Comparison of ENCODE assay signal across 8 cellular contexts in the genomic region with DNA sequence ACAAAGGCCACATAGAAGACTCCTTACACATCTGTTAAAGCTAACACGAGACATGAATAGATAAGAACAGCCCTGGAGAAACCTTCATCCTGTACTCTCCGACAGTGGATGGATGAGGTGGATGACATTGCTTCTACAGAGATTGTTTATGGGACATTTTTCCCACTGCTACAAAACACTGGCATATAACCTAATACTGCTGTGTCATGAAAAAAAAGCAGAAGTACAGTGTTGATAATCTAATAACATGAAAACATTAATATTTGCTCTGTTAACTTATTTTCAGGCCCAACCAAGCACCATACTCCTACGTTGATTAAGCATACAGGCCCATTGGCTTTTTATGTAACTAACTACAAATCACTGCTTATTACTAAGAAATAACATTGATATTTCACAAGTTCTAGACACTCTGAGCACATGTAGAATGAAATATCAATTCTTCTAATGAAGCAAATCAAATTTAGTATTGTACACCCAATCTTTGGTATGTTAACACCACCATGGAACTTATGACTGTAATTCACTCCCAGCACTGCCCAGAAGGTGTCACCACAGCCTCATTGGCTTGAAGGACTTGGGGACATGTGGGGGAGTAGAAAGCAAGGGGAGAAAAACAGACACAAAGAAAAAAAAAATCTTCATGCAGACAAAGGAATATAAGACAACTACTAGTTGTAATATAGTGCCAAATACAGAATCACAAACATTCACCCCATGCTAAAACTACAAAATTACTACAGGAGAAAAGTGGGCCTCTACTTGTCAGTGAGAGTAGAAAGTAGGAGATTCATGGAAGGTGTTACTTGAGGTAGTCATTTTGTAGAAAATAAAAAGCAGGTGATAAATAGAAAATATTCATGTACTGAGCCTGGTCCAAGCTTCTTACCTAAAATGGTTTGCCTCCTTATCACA.
A peak's percentile ranks its signal among the peaks of the same experiment; 100 is the strongest.
DNase-seq lines count a peak whose midpoint lies in the region; ATAC-seq, FAIRE-seq and TF ChIP-seq lines count a peak whose summit lies in the region.

No MANE protein-coding gene starts in this region.

- TF ChIP-seq CTCF in DOHH2 (IDR thresholded peaks at IDR 0.05; ENCODE audit: low read depth, low read length, poor library complexity, severe bottlenecking) (peak; percentile 84), PC-9 (conservative IDR thresholded peaks at IDR 0.05) (peak; percentile 85), K562 (IDR thresholded peaks at IDR 0.05 in 2 of 3, conservative IDR thresholded peaks at IDR 0.05 in 1 of 3; ENCODE audit: insufficient read depth in 2 of 3, low read depth in 1 of 3, low read length in 3 of 3) (peak; percentile 73 to 90 (median 77)), suprapubic skin (IDR thresholded peaks at IDR 0.05) (peak in 1 of 2 donors; percentile 53)

- H3K4me2 ChIP-seq in DOHH2 (ENCODE audit: low read length), result no peak overlapping the region
- no peak overlapping the region for H3K4me2 ChIP-seq in PC-9
- H3K4me2 ChIP-seq in K562 (ENCODE audit: insufficient read depth, low read length), result no peak overlapping the region

- 45% methylated on average over 3 of the region's 3 CpGs for WGBS in K562 (ENCODE audit: insufficient coverage, low coverage, missing lambda C conversion rate)
- WGBS in iPS DF 6.9 (ENCODE audit: insufficient coverage, insufficient read length), result no CpG with 5 or more reads among the region's 3 CpGs
- 85% methylated on average over 3 of the region's 3 CpGs for WGBS in suprapubic skin

- H3K27ac ChIP-seq in DOHH2 (ENCODE audit: low read depth, low read length) (no peak overlapping the region), PC-9 (no peak overlapping the region), K562 (ENCODE audit: extremely low read depth, low read depth, low read length) (no peak overlapping the region), iPS DF 6.9 (ENCODE audit: low read length) (no peak overlapping the region), suprapubic skin (no peak overlapping the region)

- H3K4me3 ChIP-seq in DOHH2 (ENCODE audit: low read length) (no peak overlapping the region), PC-9 (no peak overlapping the region), K562 (no peak overlapping the region), iPS DF 6.9 (ENCODE audit: low read length) (no peak overlapping the region), suprapubic skin (no peak overlapping the region)

- H3K9me1 ChIP-seq in K562 (ENCODE audit: control insufficient read depth, insufficient read depth, low read length), result no peaks in the 10 kb centered on the region

- H3K79me2 ChIP-seq in DOHH2 (ENCODE audit: control insufficient read depth, low read length), result no peaks in the 10 kb centered on the region
- no peaks in the 10 kb centered on the region for H3K79me2 ChIP-seq in PC-9 (ENCODE audit: low read depth)
- no peaks in the 10 kb centered on the region for H3K79me2 ChIP-seq in K562 (ENCODE audit: control insufficient read depth, insufficient read depth, low read length)

- TF ChIP-seq EP300 in K562 (IDR thresholded peaks at IDR 0.05; ENCODE audit: low read length) (no peak), suprapubic skin (IDR thresholded peaks at IDR 0.05) (no peak)

- no peaks in the 10 kb centered on the region for H3K9me3 ChIP-seq in DOHH2 (ENCODE audit: control insufficient read depth, insufficient read depth, low read length)
- H3K9me3 ChIP-seq in PC-9 (ENCODE audit: insufficient read depth, low read depth), result no peaks in the 10 kb centered on the region
- no peaks in the 10 kb centered on the region for H3K9me3 ChIP-seq in K562 (replicated peaks; ENCODE audit: control insufficient read depth, insufficient read depth, low read depth, low read length)
- no peaks in the 10 kb centered on the region for H3K9me3 ChIP-seq in iPS DF 6.9 (ENCODE audit: control insufficient read depth, insufficient read depth, low read length)
- H3K9me3 ChIP-seq in suprapubic skin, result no peaks in the 10 kb centered on the region

- POLR2A ChIA-PET in PC-9 (lab: Charles Lee; ENCODE audit: unreplicated experiment) (no interaction called here), K562 (lab: Yijun Ruan, JAX) (no interaction called here)

- TF ChIP-seq RAD21 in K562 (CRISPR knock-in tag; conservative IDR thresholded peaks at IDR 0.05 in 1 of 2, IDR thresholded peaks at IDR 0.05 in 1 of 2), result peak; percentile 86 to 87

- H2AFZ ChIP-seq in PC-9, result no peak overlapping the region
- no peak overlapping the region for H2AFZ ChIP-seq in K562 (ENCODE audit: low read depth, low read length)

- ATAC-seq in GM21576 (IDR thresholded peaks at IDR 0.05; ENCODE audit: unreplicated experiment), result peak; percentile 78
- ATAC-seq in K562, result peak; percentile 88

- H3K9me2 ChIP-seq in DOHH2 (replicated peaks; ENCODE audit: control insufficient read depth, low read length) (no peaks in the 10 kb centered on the region), PC-9 (ENCODE audit: insufficient read depth) (no peaks in the 10 kb centered on the region)

- DNase-seq in LHCN-M2 (ENCODE audit: low read depth), result peak; percentile 76
- DNase-seq in PC-9, result peak in 1 of 2 experiments; percentile 41
- DNase-seq in K562 (ENCODE audit: extremely low read depth in 1 of 4, low spot score in 3 of 4), result peak; percentile 40 to 73 (median 56)
- peak; percentile 39 for DNase-seq in iPS DF 6.9 (ENCODE audit: low read depth, low spot score)
- DNase-seq in stimulated activated CD4-positive, alpha-beta T cell treated with anti-CD3 and anti-CD28 coated beads, Interleukin-12 subunit alpha, Interleukin-12 subunit beta, amount 100 ng/mL, for 4 hours, result peak; percentile 8
- DNase-seq in suprapubic skin (ENCODE audit: low spot score in 2 of 2), result no peak

- intact Hi-C loops in PC-9 (cut with micrococcal nuclease; ENCODE audit: unreplicated experiment) (loop anchor here (1.0 to 5.0 kb wide), 4 partner anchors 545 to 1454 kb away; a partner anchor contains a TSS), K562 (cut with micrococcal nuclease) (loop anchor here (2.0 to 5.0 kb wide), 4 partner anchors 227 to 1535 kb away; no protein-coding TSS in a partner anchor)

- no peaks in the 10 kb centered on the region for H3K36me3 ChIP-seq in DOHH2 (ENCODE audit: control insufficient read depth, low read length)
- H3K36me3 ChIP-seq in PC-9 (ENCODE audit: low read depth), result no peaks in the 10 kb centered on the region
- H3K36me3 ChIP-seq in K562 (ENCODE audit: control insufficient read depth, insufficient read depth, low read length), result no peaks in the 10 kb centered on the region
- H3K36me3 ChIP-seq in iPS DF 6.9 (ENCODE audit: control insufficient read depth, insufficient read depth, low read length), result no peaks in the 10 kb centered on the region
- H3K36me3 ChIP-seq in suprapubic skin, result no peaks in the 10 kb centered on the region

- FAIRE-seq in K562 (lab: Jason Lieb, UNC), result peak; percentile 85

- no peaks in the 10 kb centered on the region for H3F3A ChIP-seq in DOHH2 (ENCODE audit: control insufficient read depth, insufficient read depth)
- no peaks in the 10 kb centered on the region for H3F3A ChIP-seq in PC-9 (ENCODE audit: insufficient read depth, low read depth)

- H3K27me3 ChIP-seq in DOHH2 (ENCODE audit: control insufficient read depth, low read length), result no peaks in the 10 kb centered on the region
- H3K27me3 ChIP-seq in PC-9 (ENCODE audit: insufficient read depth, low read depth), result no peaks in the 10 kb centered on the region
- H3K27me3 ChIP-seq in K562 (ENCODE audit: control insufficient read depth in 2 of 2, insufficient read depth in 2 of 2, low read length in 2 of 2), result no peaks in the 10 kb centered on the region
- no peaks in the 10 kb centered on the region for H3K27me3 ChIP-seq in iPS DF 6.9 (ENCODE audit: control insufficient read depth, insufficient read depth, low read length)
- no peaks in the 10 kb centered on the region for H3K27me3 ChIP-seq in suprapubic skin

- H4K20me1 ChIP-seq in DOHH2 (ENCODE audit: control insufficient read depth, insufficient read depth, low read depth, low read length) (no peaks in the 10 kb centered on the region), PC-9 (ENCODE audit: insufficient read depth) (no peaks in the 10 kb centered on the region), K562 (replicated peaks; ENCODE audit: control insufficient read depth, insufficient read depth, low read length) (no peaks in the 10 kb centered on the region)

- in situ Hi-C loops in K562 (cut with MboI), result no loop called here

- no peak for TF ChIP-seq POLR2A in K562 (conservative IDR thresholded peaks at IDR 0.05)
- TF ChIP-seq POLR2A in suprapubic skin (IDR thresholded peaks at IDR 0.05), result no peak

- BruUV-seq in PC-9 (replicated peaks; lab: Mats Ljungman, UMichigan) (no TSS peak), K562 (replicated peaks; lab: Mats Ljungman, UMichigan) (no TSS peak)

- H3K9ac ChIP-seq in K562 (ENCODE audit: insufficient read depth in 1 of 2, low read depth in 2 of 2, low read length in 2 of 2), result no peak overlapping the region

- CTCF ChIA-PET in PC-9 (lab: Charles Lee) (no interaction called here), K562 (lab: Yijun Ruan, JAX; ENCODE audit: low intra/inter-chr PET ratio) (interaction anchor here (0.7 to 1.8 kb wide), 4 partner anchors 217 to 386 kb away, joined by 3 to 8 read pairs (median 5); no protein-coding TSS in a partner anchor)

- H3K4me1 ChIP-seq in DOHH2 (ENCODE audit: control insufficient read depth, low read length) (no peaks in the 10 kb centered on the region), PC-9 (replicated peaks; ENCODE audit: insufficient read depth) (no peaks in the 10 kb centered on the region), K562 (replicated peaks in 1 of 2; ENCODE audit: control insufficient read depth in 2 of 2, insufficient read depth in 2 of 2, low read length in 2 of 2) (no peaks in the 10 kb centered on the region), iPS DF 6.9 (ENCODE audit: control insufficient read depth, insufficient read depth, low read length) (no peaks in the 10 kb centered on the region), suprapubic skin (no peaks in the 10 kb centered on the region)

TF ChIP-seq in K562, 482 proteins besides CTCF, POLR2A, EP300 and RAD21 (continues in another document):
- TF ChIP-seq, protein P1, sequence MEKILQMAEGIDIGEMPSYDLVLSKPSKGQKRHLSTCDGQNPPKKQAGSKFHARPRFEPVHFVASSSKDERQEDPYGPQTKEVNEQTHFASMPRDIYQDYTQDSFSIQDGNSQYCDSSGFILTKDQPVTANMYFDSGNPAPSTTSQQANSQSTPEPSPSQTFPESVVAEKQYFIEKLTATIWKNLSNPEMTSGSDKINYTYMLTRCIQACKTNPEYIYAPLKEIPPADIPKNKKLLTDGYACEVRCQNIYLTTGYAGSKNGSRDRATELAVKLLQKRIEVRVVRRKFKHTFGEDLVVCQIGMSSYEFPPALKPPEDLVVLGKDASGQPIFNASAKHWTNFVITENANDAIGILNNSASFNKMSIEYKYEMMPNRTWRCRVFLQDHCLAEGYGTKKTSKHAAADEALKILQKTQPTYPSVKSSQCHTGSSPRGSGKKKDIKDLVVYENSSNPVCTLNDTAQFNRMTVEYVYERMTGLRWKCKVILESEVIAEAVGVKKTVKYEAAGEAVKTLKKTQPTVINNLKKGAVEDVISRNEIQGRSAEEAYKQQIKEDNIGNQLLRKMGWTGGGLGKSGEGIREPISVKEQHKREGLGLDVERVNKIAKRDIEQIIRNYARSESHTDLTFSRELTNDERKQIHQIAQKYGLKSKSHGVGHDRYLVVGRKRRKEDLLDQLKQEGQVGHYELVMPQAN (IDR thresholded peaks at IDR 0.05; ENCODE audit: borderline replicate concordance), result no peak
- peak; percentile 46 for TF ChIP-seq C11orf30 (IDR thresholded peaks at IDR 0.05; ENCODE audit: low read depth)

Comparison
In these comparisons a context has a peak if more than half of its experiments do, and no peak if none do; other contexts are left out.
1. DNase-seq: peak in LHCN-M2 (single experiment), K562 (4 of 4), iPS DF 6.9 (single experiment) and stimulated activated CD4-positive, alpha-beta T cell treated with anti-CD3 and anti-CD28 coated beads, Interleukin-12 subunit alpha, Interleukin-12 subunit beta, amount 100 ng/mL, for 4 hours (single experiment); none in suprapubic skin (0 of 2).